21 cellular contexts compared by ENCODE assay signal in genomic region chr11:60469723-60470122, GRCh38. TPM values are rescaled to one million over a fixed set of nuclear protein-coding genes. Genes with fewer than 3 reads are reported as not detected.
"Had no signal": no experiment of that assay in that cellular context is flagged by ENCODE, and none has a peak within 500 bp of the region (broad histone marks: within the 10 kb centered on the region; RNA-seq: fewer than 3 reads in every experiment).

No MANE protein-coding gene starts in this region.

- H3K9me3 ChIP-seq: stomach, thoracic aorta, uterus had no signal

- H3K79me2 ChIP-seq: parathyroid adenoma had no signal

- H3K27me3 ChIP-seq: cardiac muscle cell, esophagus muscularis mucosa, stomach, uterus had no signal

- H3K27ac Mint-ChIP-seq: activated CD8-positive, alpha-beta T cell treated with anti-CD3 and anti-CD28 coated beads, Interleukin-2, amount 10 ng/mL, durations not matched to agents 7 days and 5 days; activated naive CD8-positive, alpha-beta T cell treated with anti-CD3 and anti-CD28 coated beads, Interleukin-2, amount 50 U/mL, for 24 hours; activated T-helper 1 cell treated with anti-CD3 and anti-CD28 coated beads, Interleukin-12 subunit alpha, Interleukin-12 subunit beta, Interleukin-2, Interleukin-4 antibody, amounts not matched to agents 30 ng/mL and 10 ng/mL and 1 ng/mL, durations not matched to agents 14 hours and 24 hours and 36 hours had no signal

- H3K27ac ChIP-seq: cardiac muscle cell, esophagus muscularis mucosa, parathyroid adenoma, skin epidermis, stomach, thoracic aorta, uterus had no signal

- H3K4me1 ChIP-seq: esophagus muscularis mucosa, parathyroid adenoma, stomach, uterus had no signal

- H3K9me3 Mint-ChIP-seq: activated naive CD8-positive, alpha-beta T cell treated with anti-CD3 and anti-CD28 coated beads, Interleukin-2, amount 50 U/mL, for 24 hours; activated T-helper 1 cell treated with anti-CD3 and anti-CD28 coated beads, Interleukin-12 subunit alpha, Interleukin-12 subunit beta, Interleukin-2, Interleukin-4 antibody, amounts not matched to agents 30 ng/mL and 10 ng/mL and 1 ng/mL, durations not matched to agents 14 hours and 24 hours and 36 hours had no signal

- H3K9ac ChIP-seq: parathyroid adenoma had no signal

- DNase-seq: activated CD4-positive, alpha-beta T cell treated with anti-CD3 and anti-CD28 coated beads for 4 hours; activated CD8-positive, alpha-beta memory T cell treated with anti-CD3 and anti-CD28 coated beads, Interleukin-2, amount 50 U/mL, for 48 hours; activated CD8-positive, alpha-beta T cell treated with anti-CD3 and anti-CD28 coated beads, Interleukin-2, amount 10 ng/mL, durations not matched to agents 7 days and 5 days; activated naive CD4-positive, alpha-beta T cell; activated naive CD8-positive, alpha-beta T cell treated with anti-CD3 and anti-CD28 coated beads, Interleukin-2, amount 50 U/mL, for 24 hours; hypothalamus; kidney glomerular epithelial cell; stimulated activated CD4-positive, alpha-beta T cell treated with anti-CD3 and anti-CD28 coated beads, Interleukin-4, amount 100 ng/mL, for 4 hours; stomach; uterus had no signal

- H2AFZ ChIP-seq: parathyroid adenoma had no signal

- H3K4me3 Mint-ChIP-seq: activated CD8-positive, alpha-beta T cell treated with anti-CD3 and anti-CD28 coated beads, Interleukin-2, amount 10 ng/mL, durations not matched to agents 7 days and 5 days; activated naive CD8-positive, alpha-beta T cell treated with anti-CD3 and anti-CD28 coated beads, Interleukin-2, amount 50 U/mL, for 24 hours; activated T-helper 1 cell treated with anti-CD3 and anti-CD28 coated beads, Interleukin-12 subunit alpha, Interleukin-12 subunit beta, Interleukin-2, Interleukin-4 antibody, amounts not matched to agents 30 ng/mL and 10 ng/mL and 1 ng/mL, durations not matched to agents 14 hours and 24 hours and 36 hours had no signal

- H3K4me3 ChIP-seq: cardiac muscle cell, esophagus muscularis mucosa, skin epidermis, stomach, thoracic aorta, uterus had no signal

- H3K36me3 ChIP-seq: cardiac muscle cell, esophagus muscularis mucosa, stomach, thoracic aorta, uterus had no signal

- ATAC-seq: activated CD8-positive, alpha-beta T cell treated with anti-CD3 and anti-CD28 coated beads, Interleukin-2, amount 10 ng/mL, durations not matched to agents 7 days and 5 days; activated naive CD8-positive, alpha-beta T cell treated with anti-CD3 and anti-CD28 coated beads, Interleukin-2, amount 50 U/mL, for 24 hours had no signal

- H3K4me1 Mint-ChIP-seq: activated naive CD8-positive, alpha-beta T cell treated with anti-CD3 and anti-CD28 coated beads, Interleukin-2, amount 50 U/mL, for 24 hours had no signal

RNA-seq across cellular contexts. Expression of gene MS4A1, which starts 14.1 kb away (rescaled TPM):
- total RNA-seq: activated T-helper 1 cell treated with anti-CD3 and anti-CD28 coated beads, Interleukin-12 subunit alpha, Interleukin-12 subunit beta, Interleukin-2, Interleukin-4 antibody, amounts not matched to agents 30 ng/mL and 10 ng/mL and 1 ng/mL, durations not matched to agents 14 hours and 24 hours and 36 hours; astrocyte; cardiac muscle cell; fibroblast of villous mesenchyme had no signal
- polyA plus RNA-seq: cardiac muscle cell, neural cell had no signal

RNA-seq across cellular contexts. Expression of gene MS4A12, which starts 22.9 kb away (rescaled TPM):
- total RNA-seq: activated CD8-positive, alpha-beta T cell treated with anti-CD3 and anti-CD28 coated beads, Interleukin-2, amount 10 ng/mL, durations not matched to agents 7 days and 5 days; activated T-helper 1 cell treated with anti-CD3 and anti-CD28 coated beads, Interleukin-12 subunit alpha, Interleukin-12 subunit beta, Interleukin-2, Interleukin-4 antibody, amounts not matched to agents 30 ng/mL and 10 ng/mL and 1 ng/mL, durations not matched to agents 14 hours and 24 hours and 36 hours; astrocyte; cardiac muscle cell; fibroblast of villous mesenchyme; liver; mesenteric fat pad; thoracic aorta; uterus had no signal
- polyA plus RNA-seq: cardiac muscle cell, liver, neural cell had no signal

RNA-seq across cellular contexts. Expression of gene MS4A5, which starts 40.4 kb away (rescaled TPM):
- total RNA-seq: activated CD8-positive, alpha-beta T cell treated with anti-CD3 and anti-CD28 coated beads, Interleukin-2, amount 10 ng/mL, durations not matched to agents 7 days and 5 days; activated T-helper 1 cell treated with anti-CD3 and anti-CD28 coated beads, Interleukin-12 subunit alpha, Interleukin-12 subunit beta, Interleukin-2, Interleukin-4 antibody, amounts not matched to agents 30 ng/mL and 10 ng/mL and 1 ng/mL, durations not matched to agents 14 hours and 24 hours and 36 hours; astrocyte; cardiac muscle cell; esophagus muscularis mucosa; fibroblast of villous mesenchyme; liver; mesenteric fat pad; stomach; thoracic aorta; uterus had no signal
- polyA plus RNA-seq: cardiac muscle cell, liver, neural cell, stomach had no signal

RNA-seq across cellular contexts. Expression of gene MS4A13, which starts 45.5 kb away (rescaled TPM):
- total RNA-seq: activated CD8-positive, alpha-beta T cell treated with anti-CD3 and anti-CD28 coated beads, Interleukin-2, amount 10 ng/mL, durations not matched to agents 7 days and 5 days; activated T-helper 1 cell treated with anti-CD3 and anti-CD28 coated beads, Interleukin-12 subunit alpha, Interleukin-12 subunit beta, Interleukin-2, Interleukin-4 antibody, amounts not matched to agents 30 ng/mL and 10 ng/mL and 1 ng/mL, durations not matched to agents 14 hours and 24 hours and 36 hours; astrocyte; cardiac muscle cell; esophagus muscularis mucosa; fibroblast of villous mesenchyme; liver; mesenteric fat pad; stomach; thoracic aorta; uterus had no signal
- polyA plus RNA-seq: cardiac muscle cell, liver, neural cell, stomach had no signal
